1 cellular context compared by ENCODE assay signal in the genomic region with DNA sequence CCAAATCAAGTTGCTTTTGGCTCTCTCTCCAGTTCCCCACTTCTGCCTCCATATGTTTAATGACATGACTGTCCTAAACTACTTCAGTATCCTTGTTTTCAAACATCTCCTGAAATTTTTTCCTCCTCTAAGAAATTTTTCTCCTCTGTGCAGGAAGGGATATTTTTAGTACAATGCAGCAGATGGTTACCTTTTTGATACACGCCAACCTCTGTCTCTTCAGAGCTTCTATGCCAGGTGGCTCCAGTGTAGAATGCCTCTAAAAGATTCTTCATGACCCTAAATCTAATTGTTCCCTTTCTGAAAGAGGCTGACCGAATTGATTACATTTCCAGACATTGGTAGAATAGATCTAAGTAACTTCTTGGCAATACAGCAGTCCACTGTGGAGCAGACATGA.
TF ChIP-seq lines count a peak whose summit lies in the region.

No MANE protein-coding gene starts in this region.

TF ChIP-seq in GM12891, 5 proteins besides CTCF, POLR2A, EP300 and RAD21:
- no peak for TF ChIP-seq POLR2AphosphoS5 (IDR thresholded peaks at IDR 0.05; ENCODE audit: low read depth, low read length)
- TF ChIP-seq SPI1 (IDR thresholded peaks at IDR 0.05; ENCODE audit: low read depth, low read length), result no peak
- no peak for TF ChIP-seq POU2F2 (IDR thresholded peaks at IDR 0.05; ENCODE audit: low read depth, low read length)
- TF ChIP-seq PAX5 (IDR thresholded peaks at IDR 0.05; ENCODE audit: insufficient read depth, low read length, severe bottlenecking), result no peak
- TF ChIP-seq TAF1 (IDR thresholded peaks at IDR 0.05; ENCODE audit: low read depth, low read length), result no peak
TF ChIP-seq in GM12891: peak in this region for 0.
